Comparison of ENCODE assay signal across 1 cellular context in genomic region chr11:76721755-76722677, GRCh38.
TF ChIP-seq lines count a peak whose summit lies in the region.

No MANE protein-coding gene starts in this region.

TF ChIP-seq in HepG2, 621 proteins besides CTCF, POLR2A, EP300 and RAD21 (continued from another document):
- TF ChIP-seq, protein P1, sequence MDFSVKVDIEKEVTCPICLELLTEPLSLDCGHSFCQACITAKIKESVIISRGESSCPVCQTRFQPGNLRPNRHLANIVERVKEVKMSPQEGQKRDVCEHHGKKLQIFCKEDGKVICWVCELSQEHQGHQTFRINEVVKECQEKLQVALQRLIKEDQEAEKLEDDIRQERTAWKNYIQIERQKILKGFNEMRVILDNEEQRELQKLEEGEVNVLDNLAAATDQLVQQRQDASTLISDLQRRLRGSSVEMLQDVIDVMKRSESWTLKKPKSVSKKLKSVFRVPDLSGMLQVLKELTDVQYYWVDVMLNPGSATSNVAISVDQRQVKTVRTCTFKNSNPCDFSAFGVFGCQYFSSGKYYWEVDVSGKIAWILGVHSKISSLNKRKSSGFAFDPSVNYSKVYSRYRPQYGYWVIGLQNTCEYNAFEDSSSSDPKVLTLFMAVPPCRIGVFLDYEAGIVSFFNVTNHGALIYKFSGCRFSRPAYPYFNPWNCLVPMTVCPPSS (IDR thresholded peaks at IDR 0.05): no peak
- TF ChIP-seq ETS1 (CRISPR knock-in tag; IDR thresholded peaks at IDR 0.05): no peak
- no peak for TF ChIP-seq RFX5 (IDR thresholded peaks at IDR 0.05; ENCODE audit: low read depth, low read length)
- TF ChIP-seq MIXL1 (CRISPR knock-in tag; IDR thresholded peaks at IDR 0.05): no peak
- TF ChIP-seq ZNF484 (CRISPR knock-in tag; IDR thresholded peaks at IDR 0.05; ENCODE audit: borderline replicate concordance, low read depth): no peak
- TF ChIP-seq MEF2D (CRISPR knock-in tag; IDR thresholded peaks at IDR 0.05): no peak
- TF ChIP-seq STAG1 (CRISPR knock-in tag; IDR thresholded peaks at IDR 0.05): peak; percentile 76
- TF ChIP-seq KDM2A (CRISPR knock-in tag; IDR thresholded peaks at IDR 0.05; ENCODE audit: borderline replicate concordance, low read depth): peak; percentile 39; the same call in 1 of the 2 replicates
- TF ChIP-seq RFX1 (IDR thresholded peaks at IDR 0.05): no peak
- TF ChIP-seq ZNF367 (CRISPR knock-in tag; IDR thresholded peaks at IDR 0.05; ENCODE audit: borderline replicate concordance): no peak
- TF ChIP-seq NFE2L2 (IDR thresholded peaks at IDR 0.05; ENCODE audit: low read length): no peak
- no peak for TF ChIP-seq ZNF674 (CRISPR knock-in tag; IDR thresholded peaks at IDR 0.05; ENCODE audit: low read depth)
- no peak for TF ChIP-seq BCL6 (CRISPR knock-in tag; IDR thresholded peaks at IDR 0.05)
- TF ChIP-seq POGK (CRISPR knock-in tag; conservative IDR thresholded peaks at IDR 0.05): no peak
- TF ChIP-seq PITX1 (CRISPR knock-in tag; IDR thresholded peaks at IDR 0.05): peak; percentile 36; the same call in 1 of the 2 replicates
- no peak for TF ChIP-seq HHEX (CRISPR knock-in tag; IDR thresholded peaks at IDR 0.05)
- TF ChIP-seq ZNF343 (CRISPR knock-in tag; IDR thresholded peaks at IDR 0.05): no peak
- TF ChIP-seq, protein P2, sequence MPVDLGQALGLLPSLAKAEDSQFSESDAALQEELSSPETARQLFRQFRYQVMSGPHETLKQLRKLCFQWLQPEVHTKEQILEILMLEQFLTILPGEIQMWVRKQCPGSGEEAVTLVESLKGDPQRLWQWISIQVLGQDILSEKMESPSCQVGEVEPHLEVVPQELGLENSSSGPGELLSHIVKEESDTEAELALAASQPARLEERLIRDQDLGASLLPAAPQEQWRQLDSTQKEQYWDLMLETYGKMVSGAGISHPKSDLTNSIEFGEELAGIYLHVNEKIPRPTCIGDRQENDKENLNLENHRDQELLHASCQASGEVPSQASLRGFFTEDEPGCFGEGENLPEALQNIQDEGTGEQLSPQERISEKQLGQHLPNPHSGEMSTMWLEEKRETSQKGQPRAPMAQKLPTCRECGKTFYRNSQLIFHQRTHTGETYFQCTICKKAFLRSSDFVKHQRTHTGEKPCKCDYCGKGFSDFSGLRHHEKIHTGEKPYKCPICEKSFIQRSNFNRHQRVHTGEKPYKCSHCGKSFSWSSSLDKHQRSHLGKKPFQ (CRISPR knock-in tag; IDR thresholded peaks at IDR 0.05; ENCODE audit: insufficient replicate concordance): no peak
- peak; percentile 86 for TF ChIP-seq XRCC5 (optimal IDR thresholded peaks at IDR 0.05; ENCODE audit: low read length)
- TF ChIP-seq TCF7 (IDR thresholded peaks at IDR 0.05; ENCODE audit: low read depth): no peak
- no peak for TF ChIP-seq YY1 (IDR thresholded peaks at IDR 0.05; ENCODE audit: insufficient read depth, insufficient replicate concordance, low read depth, low read length)
- no peak for TF ChIP-seq ZNF326 (CRISPR knock-in tag; IDR thresholded peaks at IDR 0.05; ENCODE audit: borderline replicate concordance)
- no peak for TF ChIP-seq PPARG (CRISPR knock-in tag; conservative IDR thresholded peaks at IDR 0.05)
- TF ChIP-seq ZNF354B (CRISPR knock-in tag; IDR thresholded peaks at IDR 0.05): no peak
TF ChIP-seq in HepG2: peak in this region for 14.
